ENCODE assay signal across 10 cellular contexts in genomic region chr16:84088695-84089395, GRCh38. TPM values are rescaled to one million over a fixed set of nuclear protein-coding genes. Genes with fewer than 3 reads are reported as not detected.
DNase-seq lines count a peak whose midpoint lies in the region; ATAC-seq and TF ChIP-seq lines count a peak whose summit lies in the region.
"Had no signal": no experiment of that assay in that cellular context is flagged by ENCODE, and none has a peak within 500 bp of the region (broad histone marks: within the 10 kb centered on the region; RNA-seq: fewer than 3 reads in every experiment).

No MANE protein-coding gene starts in this region.

- H3K4me3 Mint-ChIP-seq in activated B cell treated with CpG ODN at 0.5 μM for 24 hours: no peak overlapping the region

- intact Hi-C loops in activated B cell treated with CpG ODN at 0.5 μM for 24 hours (cut with micrococcal nuclease): loop anchor here (1.0 to 5.0 kb wide), 5 partner anchors 27 to 418 kb away; partner anchors contain the start of gene MBTPS1

- peaks cover 45% of the 10 kb centered on the region for H3K4me1 Mint-ChIP-seq in activated B cell treated with CpG ODN at 0.5 μM for 24 hours

- POLR2A ChIA-PET in activated B cell treated with CpG ODN at 0.5 μM for 24 hours (lab: Charles Lee): interaction anchor here (3.4 kb wide), 1 partner anchor 28 kb away, joined by 12 read pairs; the partner anchor contains the start of gene MBTPS1

- no peaks in the 10 kb centered on the region for H3K27me3 Mint-ChIP-seq in activated B cell treated with CpG ODN at 0.5 μM for 24 hours

- no peaks in the 10 kb centered on the region for H3K9me3 Mint-ChIP-seq in activated B cell treated with CpG ODN at 0.5 μM for 24 hours

- DNase-seq in AG10803 (ENCODE audit: low read depth) (peak; percentile 3), GM19238 (ENCODE audit: insufficient read length, low spot score) (peak; percentile 69), activated B cell treated with CpG ODN at 0.5 μM for 24 hours (peak; percentile 35), HuH-7.5 (ENCODE audit: low spot score) (no peak), DMS153 treated with DMSO at 0.1 percent for 48 hours (lab: John Stamatoyannopoulos, UW; ENCODE audit: unreplicated experiment) (no peak)
- peak; percentile 24 for DNase-seq in effector CD8-positive, alpha-beta T cell (lab: John Stamatoyannopoulos, UW)
- peak; percentile 7 for DNase-seq in stimulated activated CD8-positive, alpha-beta memory T cell treated with anti-CD3 and anti-CD28 coated beads, Interleukin-15, amount 100 ng/mL, for 1 hour (ENCODE audit: low read depth)

- CTCF ChIA-PET in activated B cell treated with CpG ODN at 0.5 μM for 24 hours (lab: Charles Lee): interaction anchor here (0.8 to 7.7 kb wide), 8 partner anchors 19 to 417 kb away, joined by 3 to 44 read pairs (median 3); partner anchors contain the start of genes MBTPS1 and TAF1C

- peaks cover 83% of the 10 kb centered on the region for H3K36me3 Mint-ChIP-seq in activated B cell treated with CpG ODN at 0.5 μM for 24 hours (ENCODE audit: low read depth)

- ATAC-seq in HG03159 (IDR thresholded peaks at IDR 0.05; ENCODE audit: unreplicated experiment) (peak; percentile 82), activated B cell treated with CpG ODN at 0.5 μM for 24 hours (ENCODE audit: low read depth) (peak; percentile 82)

- H3K4me3 ChIP-seq in AG10803 (ENCODE audit: low read length): no peak overlapping the region
- H3K4me3 ChIP-seq: skin epidermis had no signal

- TF ChIP-seq CTCF in AG10803 (conservative IDR thresholded peaks at IDR 0.05; ENCODE audit: low read length) (no peak), activated B cell treated with CpG ODN at 0.5 μM for 24 hours (IDR thresholded peaks at IDR 0.05) (no peak)

- peak overlapping the region; percentile 57 for H3K27ac Mint-ChIP-seq in activated B cell treated with CpG ODN at 0.5 μM for 24 hours

RNA-seq across cellular contexts. Expression of gene MBTPS1, which starts 27.9 kb away (rescaled TPM):
- 74.1 and 79.2 TPM in 2 replicates for total RNA-seq in activated B cell treated with CpG ODN at 0.5 μM for 24 hours

RNA-seq across cellular contexts. Expression of gene SLC38A8, which starts 46.2 kb away (rescaled TPM):
- not detected in 2 replicates for total RNA-seq in activated B cell treated with CpG ODN at 0.5 μM for 24 hours
- total RNA-seq: astrocyte had no signal

RNA-seq across cellular contexts. Expression of gene HSDL1, which starts 56.1 kb away (rescaled TPM):
- total RNA-seq in activated B cell treated with CpG ODN at 0.5 μM for 24 hours: 13.1 and 15.3 TPM in 2 replicates

RNA-seq across cellular contexts. Expression of gene DNAAF1, which starts 56.3 kb away (rescaled TPM):
- not detected in 2 replicates for total RNA-seq in activated B cell treated with CpG ODN at 0.5 μM for 24 hours

Comparison
In these comparisons a context has a peak if more than half of its experiments do, and no peak if none do; other contexts are left out.
1. DNase-seq: peak in AG10803 (single experiment), GM19238 (single experiment), activated B cell treated with CpG ODN at 0.5 μM for 24 hours (single experiment), effector CD8-positive, alpha-beta T cell (single experiment) and stimulated activated CD8-positive, alpha-beta memory T cell treated with anti-CD3 and anti-CD28 coated beads, Interleukin-15, amount 100 ng/mL, for 1 hour (single experiment); none in HuH-7.5 (single experiment) and DMS153 treated with DMSO at 0.1 percent for 48 hours (single experiment).